Comparison of ENCODE assay signal across 39 cellular contexts in the genomic region with DNA sequence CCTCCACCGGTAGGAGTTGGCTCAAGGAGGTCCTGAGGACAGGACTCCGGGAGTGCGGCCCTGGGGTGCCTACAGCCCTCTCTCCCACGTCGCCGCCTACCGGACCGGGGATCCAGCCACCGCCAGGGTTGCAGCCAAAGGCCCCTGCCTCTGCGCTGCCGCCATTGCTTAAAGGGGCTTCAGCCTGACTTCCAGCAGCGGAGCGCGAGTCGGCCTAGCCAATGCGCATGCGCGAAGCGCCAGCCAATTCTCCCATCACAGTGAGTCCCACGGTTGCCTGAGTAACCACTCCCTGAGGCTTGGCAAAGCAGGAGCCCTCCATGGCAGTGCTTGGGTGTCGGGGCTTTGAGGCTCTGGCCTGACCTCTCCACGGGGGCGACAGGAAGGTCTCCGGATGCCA.
"Had no signal": no experiment of that assay in that cellular context is flagged by ENCODE, and none has a peak within 500 bp of the region (broad histone marks: within the 10 kb centered on the region; RNA-seq: fewer than 3 reads in every experiment).

No MANE protein-coding gene starts in this region.

- H3K4me1 ChIP-seq: adrenal gland, ascending aorta, body of pancreas, breast epithelium had no signal

- H3K27ac ChIP-seq: adrenal gland, ascending aorta, body of pancreas, brain microvascular endothelial cell, breast epithelium, cardiac muscle cell had no signal

- H3K27ac Mint-ChIP-seq: activated naive CD4-positive, alpha-beta T cell treated with anti-CD3 and anti-CD28 coated beads for 36 hours; activated naive CD4-positive, alpha-beta T cell treated with anti-CD3 and anti-CD28 coated beads, Interleukin-2, amount 10 ng/mL, durations not matched to agents 7 days and 5 days; activated naive CD4-positive, alpha-beta T cell treated with anti-CD3 and anti-CD28 coated beads, Interleukin-2, amount 50 U/mL, for 24 hours; activated naive CD4-positive, alpha-beta T cell treated with anti-CD3 and anti-CD28 coated beads, Interleukin-2, amount 50 U/mL, for 72 hours; activated naive CD8-positive, alpha-beta T cell; activated naive CD8-positive, alpha-beta T cell treated with anti-CD3 and anti-CD28 coated beads for 36 hours; activated naive CD8-positive, alpha-beta T cell treated with anti-CD3 and anti-CD28 coated beads, Interleukin-2, amount 10 ng/mL, durations not matched to agents 7 days and 5 days; activated naive CD8-positive, alpha-beta T cell treated with anti-CD3 and anti-CD28 coated beads, Interleukin-2, amount 50 U/mL, for 24 hours; activated T-cell treated with anti-CD3 and anti-CD28 coated beads, Interleukin-2, amount 50 U/mL, for 24 hours; activated T-cell treated with anti-CD3 and anti-CD28 coated beads, Interleukin-2, amount 50 U/mL, for 72 hours; activated T-helper 1 cell treated with anti-CD3 and anti-CD28 coated beads, Interleukin-12 subunit alpha, Interleukin-12 subunit beta, Interleukin-2, Interleukin-4 antibody, amounts not matched to agents 30 ng/mL and 10 ng/mL and 1 ng/mL, durations not matched to agents 14 hours and 24 hours and 36 hours; activated T-helper 17 cell treated with anti-CD3 and anti-CD28 coated beads, Interleukin-2, amount 50 U/mL, for 72 hours; brain had no signal

- H3K27me3 Mint-ChIP-seq: activated naive CD4-positive, alpha-beta T cell treated with anti-CD3 and anti-CD28 coated beads, Interleukin-2, amount 10 ng/mL, durations not matched to agents 7 days and 5 days; activated naive CD4-positive, alpha-beta T cell treated with anti-CD3 and anti-CD28 coated beads, Interleukin-2, amount 50 U/mL, for 24 hours; activated naive CD8-positive, alpha-beta T cell; activated naive CD8-positive, alpha-beta T cell treated with anti-CD3 and anti-CD28 coated beads for 36 hours; activated naive CD8-positive, alpha-beta T cell treated with anti-CD3 and anti-CD28 coated beads, Interleukin-2, amount 10 ng/mL, durations not matched to agents 7 days and 5 days; activated naive CD8-positive, alpha-beta T cell treated with anti-CD3 and anti-CD28 coated beads, Interleukin-2, amount 50 U/mL, for 24 hours; activated T-cell treated with anti-CD3 and anti-CD28 coated beads, Interleukin-2, amount 50 U/mL, for 24 hours; activated T-helper 17 cell treated with anti-CD3 and anti-CD28 coated beads, Interleukin-2, amount 50 U/mL, for 72 hours; brain; central memory CD8-positive, alpha-beta T cell had no signal

- H3K4me3 Mint-ChIP-seq: activated naive CD4-positive, alpha-beta T cell treated with anti-CD3 and anti-CD28 coated beads for 36 hours; activated naive CD4-positive, alpha-beta T cell treated with anti-CD3 and anti-CD28 coated beads, Interleukin-2, amount 10 ng/mL, durations not matched to agents 7 days and 5 days; activated naive CD4-positive, alpha-beta T cell treated with anti-CD3 and anti-CD28 coated beads, Interleukin-2, amount 50 U/mL, for 24 hours; activated naive CD8-positive, alpha-beta T cell; activated naive CD8-positive, alpha-beta T cell treated with anti-CD3 and anti-CD28 coated beads for 36 hours; activated naive CD8-positive, alpha-beta T cell treated with anti-CD3 and anti-CD28 coated beads, Interleukin-2, amount 10 ng/mL, durations not matched to agents 7 days and 5 days; activated naive CD8-positive, alpha-beta T cell treated with anti-CD3 and anti-CD28 coated beads, Interleukin-2, amount 50 U/mL, for 24 hours; activated T-cell treated with anti-CD3 and anti-CD28 coated beads, Interleukin-2, amount 50 U/mL, for 24 hours; activated T-cell treated with anti-CD3 and anti-CD28 coated beads, Interleukin-2, amount 50 U/mL, for 4 hours; activated T-cell treated with anti-CD3 and anti-CD28 coated beads, Interleukin-2, amount 50 U/mL, for 72 hours; activated T-helper 1 cell treated with anti-CD3 and anti-CD28 coated beads, Interleukin-12 subunit alpha, Interleukin-12 subunit beta, Interleukin-2, Interleukin-4 antibody, amounts not matched to agents 30 ng/mL and 10 ng/mL and 1 ng/mL, durations not matched to agents 14 hours and 24 hours and 36 hours; activated T-helper 17 cell treated with anti-CD3 and anti-CD28 coated beads, Interleukin-2, amount 50 U/mL, for 72 hours; brain; central memory CD8-positive, alpha-beta T cell had no signal

- ATAC-seq: activated naive CD4-positive, alpha-beta T cell treated with anti-CD3 and anti-CD28 coated beads, Interleukin-2, amount 50 U/mL, for 72 hours; activated naive CD8-positive, alpha-beta T cell treated with anti-CD3 and anti-CD28 coated beads, Interleukin-2, amount 50 U/mL, for 24 hours; activated T-cell treated with anti-CD3 and anti-CD28 coated beads, Interleukin-2, amount 50 U/mL, for 4 hours; activated T-cell treated with anti-CD3 and anti-CD28 coated beads, Interleukin-2, amount 50 U/mL, for 72 hours; activated T-helper 17 cell treated with anti-CD3 and anti-CD28 coated beads, Interleukin-2, amount 50 U/mL, for 72 hours; body of pancreas had no signal

- DNase-seq: activated effector memory CD4-positive, alpha-beta T cell treated with anti-CD3 and anti-CD28 coated beads, Interleukin-2, amount 50 U/mL, for 16 hours; activated effector memory CD4-positive, alpha-beta T cell treated with Interleukin-2 at 50 U/mL for 16 hours; activated gamma-delta T cell; activated gamma-delta T cell treated with Interleukin-2 at 50 U/mL for 16 hours; activated naive CD4-positive, alpha-beta T cell; activated naive CD4-positive, alpha-beta T cell treated with anti-CD3 and anti-CD28 coated beads for 36 hours; activated naive CD4-positive, alpha-beta T cell treated with anti-CD3 and anti-CD28 coated beads, Interleukin-2, amount 10 ng/mL, durations not matched to agents 7 days and 5 days; activated naive CD4-positive, alpha-beta T cell treated with anti-CD3 and anti-CD28 coated beads, Interleukin-2, amount 50 U/mL, for 16 hours; activated naive CD4-positive, alpha-beta T cell treated with Interleukin-2 at 50 U/mL for 16 hours; activated naive CD8-positive, alpha-beta T cell treated with anti-CD3 and anti-CD28 coated beads for 36 hours; activated naive CD8-positive, alpha-beta T cell treated with anti-CD3 and anti-CD28 coated beads, Interleukin-2, amount 10 ng/mL, durations not matched to agents 7 days and 5 days; activated naive CD8-positive, alpha-beta T cell treated with anti-CD3 and anti-CD28 coated beads, Interleukin-2, amount 50 U/mL, for 24 hours; activated T-cell treated with anti-CD3 and anti-CD28 coated beads for 4 hours; activated T-cell treated with anti-CD3 and anti-CD28 coated beads, Interleukin-2, amount 50 U/mL, for 1 hour; activated T-cell treated with anti-CD3 and anti-CD28 coated beads, Interleukin-2, amount 50 U/mL, for 24 hours; activated T-cell treated with anti-CD3 and anti-CD28 coated beads, Interleukin-2, amount 50 U/mL, for 4 hours; activated T-cell treated with anti-CD3 and anti-CD28 coated beads, Interleukin-2, amount 50 U/mL, for 48 hours; activated T-cell treated with anti-CD3 and anti-CD28 coated beads, Interleukin-2, amount 50 U/mL, for 72 hours; adrenal gland; amniotic stem cell; amygdala; anterior cingulate cortex; body of pancreas; brain microvascular endothelial cell; caudate nucleus; central memory CD4-positive, alpha-beta T cell; cerebellar nuclear complex had no signal

- H3K27me3 ChIP-seq: adrenal gland, ascending aorta, body of pancreas, brain microvascular endothelial cell, breast epithelium, cardiac muscle cell had no signal

- H3K36me3 ChIP-seq: adrenal gland, ascending aorta, brain microvascular endothelial cell, breast epithelium, cardiac muscle cell had no signal

- H3K4me3 ChIP-seq: adrenal gland, ascending aorta, body of pancreas, breast epithelium, cardiac muscle cell had no signal

- FAIRE-seq: astrocyte, bronchial epithelial cell had no signal

- H3K4me1 Mint-ChIP-seq: activated naive CD4-positive, alpha-beta T cell treated with anti-CD3 and anti-CD28 coated beads, Interleukin-2, amount 10 ng/mL, durations not matched to agents 7 days and 5 days; activated naive CD4-positive, alpha-beta T cell treated with anti-CD3 and anti-CD28 coated beads, Interleukin-2, amount 50 U/mL, for 24 hours; activated naive CD8-positive, alpha-beta T cell treated with anti-CD3 and anti-CD28 coated beads for 36 hours; activated naive CD8-positive, alpha-beta T cell treated with anti-CD3 and anti-CD28 coated beads, Interleukin-2, amount 10 ng/mL, durations not matched to agents 7 days and 5 days; activated naive CD8-positive, alpha-beta T cell treated with anti-CD3 and anti-CD28 coated beads, Interleukin-2, amount 50 U/mL, for 24 hours; activated T-helper 17 cell treated with anti-CD3 and anti-CD28 coated beads, Interleukin-2, amount 50 U/mL, for 72 hours; brain; central memory CD8-positive, alpha-beta T cell had no signal
